Comparison of ENCODE assay signal across 1 cellular context in the genomic region with DNA sequence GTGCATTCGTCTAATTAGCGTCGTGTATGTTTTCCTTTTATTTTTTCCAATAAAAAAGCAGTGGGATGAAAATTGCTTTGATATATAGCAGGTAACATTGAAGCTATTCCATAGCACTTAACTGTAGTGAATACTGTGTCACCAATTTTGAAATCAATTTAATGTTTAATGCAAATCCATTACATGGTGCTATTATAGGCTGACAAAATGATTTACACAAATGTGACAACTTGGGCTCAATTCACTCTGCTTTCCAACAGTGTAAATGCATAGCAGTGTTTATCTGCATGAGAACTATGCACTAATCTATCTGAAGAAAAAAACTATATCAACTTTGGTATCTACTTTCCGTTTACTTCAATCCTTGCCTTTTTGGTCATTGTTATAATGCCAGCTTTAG.
TF ChIP-seq lines count a peak whose summit lies in the region.

No MANE protein-coding gene starts in this region.

TF ChIP-seq in GM23338, 12 proteins besides CTCF, POLR2A, EP300 and RAD21 (continued from another document):
- TF ChIP-seq ZNF462 (CRISPR knock-in tag; IDR thresholded peaks at IDR 0.05) (no peak), POLR2AphosphoS5 (IDR thresholded peaks at IDR 0.05; ENCODE audit: low read depth) (no peak), EZH2phosphoT487 (IDR thresholded peaks at IDR 0.05; ENCODE audit: unreplicated experiment) (no peak), ZNF114 (CRISPR knock-in tag; IDR thresholded peaks at IDR 0.05) (no peak), STAT1 (IDR thresholded peaks at IDR 0.05; ENCODE audit: unreplicated experiment) (no peak), NANOG (IDR thresholded peaks at IDR 0.05; ENCODE audit: borderline replicate concordance) (no peak), ZNF331 (CRISPR knock-in tag; IDR thresholded peaks at IDR 0.05; ENCODE audit: low read depth) (no peak)
- TF ChIP-seq, protein P1, sequence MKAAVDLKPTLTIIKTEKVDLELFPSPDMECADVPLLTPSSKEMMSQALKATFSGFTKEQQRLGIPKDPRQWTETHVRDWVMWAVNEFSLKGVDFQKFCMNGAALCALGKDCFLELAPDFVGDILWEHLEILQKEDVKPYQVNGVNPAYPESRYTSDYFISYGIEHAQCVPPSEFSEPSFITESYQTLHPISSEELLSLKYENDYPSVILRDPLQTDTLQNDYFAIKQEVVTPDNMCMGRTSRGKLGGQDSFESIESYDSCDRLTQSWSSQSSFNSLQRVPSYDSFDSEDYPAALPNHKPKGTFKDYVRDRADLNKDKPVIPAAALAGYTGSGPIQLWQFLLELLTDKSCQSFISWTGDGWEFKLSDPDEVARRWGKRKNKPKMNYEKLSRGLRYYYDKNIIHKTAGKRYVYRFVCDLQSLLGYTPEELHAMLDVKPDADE (IDR thresholded peaks at IDR 0.05) = no peak
- TF ChIP-seq, protein P2, sequence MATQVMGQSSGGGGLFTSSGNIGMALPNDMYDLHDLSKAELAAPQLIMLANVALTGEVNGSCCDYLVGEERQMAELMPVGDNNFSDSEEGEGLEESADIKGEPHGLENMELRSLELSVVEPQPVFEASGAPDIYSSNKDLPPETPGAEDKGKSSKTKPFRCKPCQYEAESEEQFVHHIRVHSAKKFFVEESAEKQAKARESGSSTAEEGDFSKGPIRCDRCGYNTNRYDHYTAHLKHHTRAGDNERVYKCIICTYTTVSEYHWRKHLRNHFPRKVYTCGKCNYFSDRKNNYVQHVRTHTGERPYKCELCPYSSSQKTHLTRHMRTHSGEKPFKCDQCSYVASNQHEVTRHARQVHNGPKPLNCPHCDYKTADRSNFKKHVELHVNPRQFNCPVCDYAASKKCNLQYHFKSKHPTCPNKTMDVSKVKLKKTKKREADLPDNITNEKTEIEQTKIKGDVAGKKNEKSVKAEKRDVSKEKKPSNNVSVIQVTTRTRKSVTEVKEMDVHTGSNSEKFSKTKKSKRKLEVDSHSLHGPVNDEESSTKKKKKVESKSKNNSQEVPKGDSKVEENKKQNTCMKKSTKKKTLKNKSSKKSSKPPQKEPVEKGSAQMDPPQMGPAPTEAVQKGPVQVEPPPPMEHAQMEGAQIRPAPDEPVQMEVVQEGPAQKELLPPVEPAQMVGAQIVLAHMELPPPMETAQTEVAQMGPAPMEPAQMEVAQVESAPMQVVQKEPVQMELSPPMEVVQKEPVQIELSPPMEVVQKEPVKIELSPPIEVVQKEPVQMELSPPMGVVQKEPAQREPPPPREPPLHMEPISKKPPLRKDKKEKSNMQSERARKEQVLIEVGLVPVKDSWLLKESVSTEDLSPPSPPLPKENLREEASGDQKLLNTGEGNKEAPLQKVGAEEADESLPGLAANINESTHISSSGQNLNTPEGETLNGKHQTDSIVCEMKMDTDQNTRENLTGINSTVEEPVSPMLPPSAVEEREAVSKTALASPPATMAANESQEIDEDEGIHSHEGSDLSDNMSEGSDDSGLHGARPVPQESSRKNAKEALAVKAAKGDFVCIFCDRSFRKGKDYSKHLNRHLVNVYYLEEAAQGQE (IDR thresholded peaks at IDR 0.05; ENCODE audit: unreplicated experiment) = no peak
TF ChIP-seq in GM23338: peak in this region for 0.
